16 cellular contexts compared by ENCODE assay signal in genomic region chr3:119330181-119330580, GRCh38. TPM values are rescaled to one million over a fixed set of nuclear protein-coding genes. Genes with fewer than 3 reads are reported as not detected.
DNase-seq lines count a peak whose midpoint lies in the region; ATAC-seq and TF ChIP-seq lines count a peak whose summit lies in the region.
"Had no signal": no experiment of that assay in that cellular context is flagged by ENCODE, and none has a peak within 500 bp of the region (broad histone marks: within the 10 kb centered on the region; RNA-seq: fewer than 3 reads in every experiment).

No MANE protein-coding gene starts in this region.

- peaks cover 10% of the 10 kb centered on the region for H3K4me1 Mint-ChIP-seq in activated CD4-positive, alpha-beta T cell treated with anti-CD3 and anti-CD28 coated beads, Interleukin-2, amount 10 ng/mL, durations not matched to agents 24 days and 14 days

- ATAC-seq in right cardiac atrium = no peak
- ATAC-seq in left ventricle myocardium superior = no peak
- ATAC-seq: Panc1 had no signal

- H3K79me2 ChIP-seq in hepatocyte = no peaks in the 10 kb centered on the region

- no peak overlapping the region for H3K4me3 ChIP-seq in right cardiac atrium (ENCODE audit: low read length)
- no peak overlapping the region for H3K4me3 ChIP-seq in hepatocyte
- H3K4me3 ChIP-seq in sigmoid colon = no peak overlapping the region
- H3K4me3 ChIP-seq in foreskin fibroblast (ENCODE audit: low read depth in 1 of 2, low read length in 2 of 2) = no peak overlapping the region
- no peak overlapping the region for H3K4me3 ChIP-seq in tibial artery

- H3K9me3 ChIP-seq in right cardiac atrium (ENCODE audit: control insufficient read depth, low read length) = no peaks in the 10 kb centered on the region
- no peaks in the 10 kb centered on the region for H3K9me3 ChIP-seq in hepatocyte (ENCODE audit: low read depth)
- no peaks in the 10 kb centered on the region for H3K9me3 ChIP-seq in sigmoid colon
- no peaks in the 10 kb centered on the region for H3K9me3 ChIP-seq in tibial artery
- H3K9me3 ChIP-seq: Caco-2 had no signal

- H3K4me3 Mint-ChIP-seq in activated CD4-positive, alpha-beta T cell treated with anti-CD3 and anti-CD28 coated beads, Interleukin-2, amount 10 ng/mL, durations not matched to agents 24 days and 14 days = no peak overlapping the region
- H3K4me3 Mint-ChIP-seq: HFFc6 had no signal

- no peak for TF ChIP-seq POLR2A in sigmoid colon (IDR thresholded peaks at IDR 0.05)

- H4K20me1 ChIP-seq in hepatocyte (ENCODE audit: insufficient read depth, poor library complexity, severe bottlenecking) = no peaks in the 10 kb centered on the region

- no peaks in the 10 kb centered on the region for H3K9me3 Mint-ChIP-seq in activated CD4-positive, alpha-beta T cell treated with anti-CD3 and anti-CD28 coated beads, Interleukin-2, amount 10 ng/mL, durations not matched to agents 24 days and 14 days
- H3K9me3 Mint-ChIP-seq: HFFc6 had no signal

- peaks cover 2% of the 10 kb centered on the region for H3K36me3 Mint-ChIP-seq in activated CD4-positive, alpha-beta T cell treated with anti-CD3 and anti-CD28 coated beads, Interleukin-2, amount 10 ng/mL, durations not matched to agents 24 days and 14 days (ENCODE audit: low read depth)

- DNase-seq in right cardiac atrium (no peak), left ventricle myocardium superior (no peak), hepatocyte (ENCODE audit: low spot score) (no peak), sigmoid colon (no peak), foreskin fibroblast (no peak), tibial artery (no peak), NCI-H446 (lab: John Stamatoyannopoulos, UW) (no peak)
- no peak for DNase-seq in activated CD4-positive, alpha-beta T cell treated with anti-CD3 and anti-CD28 coated beads, Interleukin-2, amount 10 ng/mL, durations not matched to agents 24 days and 14 days
- DNase-seq: Caco-2, DMS53, HFFc6, KBM-7, NCI-H1092, NCI-H1694 treated with DMSO at 0.1 percent for 48 hours, NCI-H774 had no signal

- H3K36me3 ChIP-seq in hepatocyte (replicated peaks; ENCODE audit: insufficient read depth, low read depth) (no peaks in the 10 kb centered on the region), sigmoid colon (no peaks in the 10 kb centered on the region), tibial artery (no peaks in the 10 kb centered on the region)

- peaks cover 12% of the 10 kb centered on the region for H3K4me1 ChIP-seq in right cardiac atrium (ENCODE audit: control insufficient read depth, insufficient read depth, low read length)
- H3K4me1 ChIP-seq in hepatocyte (ENCODE audit: insufficient read depth) = peaks cover 14% of the 10 kb centered on the region
- peaks cover 0 to 24% (median 6%) of the 10 kb centered on the region in 4 donors for H3K4me1 ChIP-seq in sigmoid colon
- H3K4me1 ChIP-seq in tibial artery = peaks cover 0 to 6% (median 0%) of the 10 kb centered on the region in 4 donors
- H3K4me1 ChIP-seq: Caco-2 had no signal

- H3K27me3 Mint-ChIP-seq in activated CD4-positive, alpha-beta T cell treated with anti-CD3 and anti-CD28 coated beads, Interleukin-2, amount 10 ng/mL, durations not matched to agents 24 days and 14 days = peaks cover 17% of the 10 kb centered on the region

- H2AFZ ChIP-seq in hepatocyte = no peak overlapping the region

- no peak for TF ChIP-seq EP300 in sigmoid colon (IDR thresholded peaks at IDR 0.05)

- WGBS in right cardiac atrium = 76% methylated on average over 3 of the region's 3 CpGs
- 84% methylated on average over 3 of the region's 3 CpGs for WGBS in hepatocyte (ENCODE audit: low lambda C conversion rate, missing lambda C conversion rate)
- WGBS in sigmoid colon, 2 donors = 88 to 89% methylated on average over 3 of the region's 3 CpGs

- TF ChIP-seq CTCF in hepatocyte (IDR thresholded peaks at IDR 0.05; ENCODE audit: poor library complexity) (no peak), sigmoid colon (IDR thresholded peaks at IDR 0.05) (no peak), foreskin fibroblast (IDR thresholded peaks at IDR 0.05; ENCODE audit: low read depth, low read length) (no peak), tibial artery (IDR thresholded peaks at IDR 0.05) (no peak)

- peak overlapping the region; percentile 64 for H3K4me2 ChIP-seq in hepatocyte

- H3K9me2 ChIP-seq in hepatocyte (replicated peaks; ENCODE audit: insufficient read depth) = no peaks in the 10 kb centered on the region

- intact Hi-C loops in right cardiac atrium (cut with DNase I) = no loop called here
- intact Hi-C loops in left ventricle myocardium superior (cut with micrococcal nuclease) = loop anchor here (10.0 kb wide), 1 partner anchor 55 kb away; no protein-coding TSS in a partner anchor
- intact Hi-C loops in sigmoid colon (cut with DNase I) = no loop called here
- intact Hi-C loops in tibial artery (cut with DNase I; ENCODE audit: low total_unique reads) = no loop called here
- intact Hi-C loops in activated CD4-positive, alpha-beta T cell treated with anti-CD3 and anti-CD28 coated beads, Interleukin-2, amount 10 ng/mL, durations not matched to agents 24 days and 14 days (cut with micrococcal nuclease) = no loop called here

- no peak overlapping the region for H3K27ac Mint-ChIP-seq in activated CD4-positive, alpha-beta T cell treated with anti-CD3 and anti-CD28 coated beads, Interleukin-2, amount 10 ng/mL, durations not matched to agents 24 days and 14 days
- H3K27ac Mint-ChIP-seq: HFFc6 had no signal

- H3K27me3 ChIP-seq in right cardiac atrium (ENCODE audit: control insufficient read depth, insufficient read depth) (no peaks in the 10 kb centered on the region), hepatocyte (no peaks in the 10 kb centered on the region), sigmoid colon (no peaks in the 10 kb centered on the region), tibial artery (no peaks in the 10 kb centered on the region)

- H3K27ac ChIP-seq in right cardiac atrium (ENCODE audit: low read length) (peak overlapping the region; percentile 30), hepatocyte (peak overlapping the region; percentile 60), sigmoid colon (peak overlapping the region; percentile 6 to 44 (median 28)), tibial artery (no peak overlapping the region)

RNA-seq across cellular contexts. Expression of gene ARHGAP31, which starts 36.0 kb away (rescaled TPM):
- total RNA-seq in right cardiac atrium (10 to 100 TPM; 41.3 to 52.3 (median 48.5) TPM), left ventricle myocardium superior (41.7 TPM), hepatocyte (6.4 and 7.3 TPM in 2 replicates), sigmoid colon (10 to 100 TPM; 11.0 to 18.0 (median 12.0) TPM)
- polyA plus RNA-seq in right cardiac atrium (14.6 TPM), hepatocyte (2.9 and 3.2 TPM in 2 replicates), sigmoid colon (1 to 10 TPM; 3.5 to 5.4 (median 5.2) TPM)
- 9.5 and 11.0 TPM in 2 replicates for total RNA-seq in activated CD4-positive, alpha-beta T cell treated with anti-CD3 and anti-CD28 coated beads, Interleukin-2, amount 10 ng/mL, durations not matched to agents 24 days and 14 days

Comparison
In these comparisons a context has a peak if more than half of its experiments do, and no peak if none do; other contexts are left out.
1. H3K27ac ChIP-seq: peak in right cardiac atrium (single experiment), hepatocyte (single experiment) and sigmoid colon (4 of 4); none in tibial artery (0 of 2).